Comparison of ENCODE assay signal across 8 cellular contexts in genomic region chr19:38209671-38210457, GRCh38. TPM values are rescaled to one million over a fixed set of nuclear protein-coding genes. Genes with fewer than 3 reads are reported as not detected.
DNase-seq lines count a peak whose midpoint lies in the region; ATAC-seq and TF ChIP-seq lines count a peak whose summit lies in the region.

No MANE protein-coding gene starts in this region.

- TF ChIP-seq POLR2A in uterus (IDR thresholded peaks at IDR 0.05) = peak; percentile 15 to 42

- peak overlapping the region; percentile 63 for H3K4me3 Mint-ChIP-seq in mesothelial cell of epicardium

- intact Hi-C loops in uterus (cut with DNase I; ENCODE audit: low total_unique reads) = no loop called here

- TF ChIP-seq CTCF in mesothelial cell of epicardium (IDR thresholded peaks at IDR 0.05; ENCODE audit: unreplicated experiment) = no peak
- TF ChIP-seq CTCF in uterus (IDR thresholded peaks at IDR 0.05) = no peak

- peak; percentile 56 for DNase-seq in NCI-H82 (lab: John Stamatoyannopoulos, UW)
- no peak for DNase-seq in NCI-H82 treated with DMSO at 0.1 percent for 48 hours (lab: John Stamatoyannopoulos, UW; ENCODE audit: unreplicated experiment)
- DNase-seq in mesothelial cell of epicardium (ENCODE audit: low spot score in 2 of 2, unreplicated experiment in 2 of 2) = no peak
- DNase-seq in uterus = peak; percentile 64 to 86
- no peak for DNase-seq in effector CD8-positive, alpha-beta T cell (lab: John Stamatoyannopoulos, UW)

- H3K4me3 ChIP-seq in endocrine pancreas (ENCODE audit: control insufficient read depth, insufficient read depth, low read length) (no peak overlapping the region), uterus (peak overlapping the region in 1 of 2 donors; percentile 7)

- H3K4me1 Mint-ChIP-seq in mesothelial cell of epicardium = peaks cover 17% of the 10 kb centered on the region

- peak overlapping the region; percentile 73 for H3K27ac Mint-ChIP-seq in mesothelial cell of epicardium

- H3K9me3 ChIP-seq in endocrine pancreas (ENCODE audit: control insufficient read depth, low read length) (no peaks in the 10 kb centered on the region), uterus (no peaks in the 10 kb centered on the region)

- peak overlapping the region; percentile 54 to 77 for H3K27ac ChIP-seq in uterus

- H3K36me3 ChIP-seq in endocrine pancreas (ENCODE audit: control insufficient read depth, insufficient read depth, low read length) = peaks cover 4% of the 10 kb centered on the region
- H3K36me3 ChIP-seq in uterus = no peaks in the 10 kb centered on the region

- peak overlapping the region; percentile 68 for H3K9ac ChIP-seq in endocrine pancreas (ENCODE audit: control insufficient read depth, insufficient read depth, low read length)

- H3K36me3 Mint-ChIP-seq in mesothelial cell of epicardium = no peaks in the 10 kb centered on the region

- H3K27me3 Mint-ChIP-seq in mesothelial cell of epicardium (ENCODE audit: low read depth) = peaks cover 26% of the 10 kb centered on the region

- H3K27me3 ChIP-seq in endocrine pancreas (ENCODE audit: control insufficient read depth, insufficient read depth, low read length) = no peaks in the 10 kb centered on the region
- H3K27me3 ChIP-seq in uterus = peaks cover 5 to 10% of the 10 kb centered on the region in 2 donors

- no peaks in the 10 kb centered on the region for H3K4me1 ChIP-seq in endocrine pancreas (ENCODE audit: control insufficient read depth, insufficient read depth, low read length)
- H3K4me1 ChIP-seq in uterus = peaks cover 0 to 15% of the 10 kb centered on the region in 2 donors

- ATAC-seq in HG03097 (IDR thresholded peaks at IDR 0.05; ENCODE audit: low FRiP score, unreplicated experiment) (no peak), HG03159 (IDR thresholded peaks at IDR 0.05; ENCODE audit: unreplicated experiment) (no peak)

- no peaks in the 10 kb centered on the region for H3K9me3 Mint-ChIP-seq in mesothelial cell of epicardium

RNA-seq across cellular contexts. Expression of gene DPF1, which starts 14.2 kb away (rescaled TPM):
- 3.9 to 4.2 TPM (median 4.0 TPM) in 3 replicates for total RNA-seq in mesothelial cell of epicardium
- total RNA-seq in uterus = 1 to 10 TPM in 1 of 4 donors, under 1 TPM in 1, not detected in 2; 0.85 to 4.2 TPM

RNA-seq across cellular contexts. Expression of gene PPP1R14A, which starts 46.3 kb away (rescaled TPM):
- 13.6 to 14.8 TPM (median 13.8 TPM) in 3 replicates for total RNA-seq in mesothelial cell of epicardium
- 100 to 1,000 TPM in 3 of 4 donors, 1 to 10 TPM in 1; 9.3 to 225 (median 172) TPM for total RNA-seq in uterus

RNA-seq across cellular contexts. Expression of gene SPINT2, which starts 54.5 kb away (rescaled TPM):
- 277 to 312 TPM (median 299 TPM) in 3 replicates for total RNA-seq in mesothelial cell of epicardium
- 10 to 100 TPM; 11.8 to 72.8 (median 29.4) TPM for total RNA-seq in uterus

Comparison
In these comparisons a context has a peak if more than half of its experiments do, and no peak if none do; other contexts are left out.
1. DNase-seq: peak in NCI-H82 (single experiment) and uterus (2 of 2); none in NCI-H82 treated with DMSO at 0.1 percent for 48 hours (single experiment), mesothelial cell of epicardium (0 of 2) and effector CD8-positive, alpha-beta T cell (single experiment).